In the genomic region with DNA sequence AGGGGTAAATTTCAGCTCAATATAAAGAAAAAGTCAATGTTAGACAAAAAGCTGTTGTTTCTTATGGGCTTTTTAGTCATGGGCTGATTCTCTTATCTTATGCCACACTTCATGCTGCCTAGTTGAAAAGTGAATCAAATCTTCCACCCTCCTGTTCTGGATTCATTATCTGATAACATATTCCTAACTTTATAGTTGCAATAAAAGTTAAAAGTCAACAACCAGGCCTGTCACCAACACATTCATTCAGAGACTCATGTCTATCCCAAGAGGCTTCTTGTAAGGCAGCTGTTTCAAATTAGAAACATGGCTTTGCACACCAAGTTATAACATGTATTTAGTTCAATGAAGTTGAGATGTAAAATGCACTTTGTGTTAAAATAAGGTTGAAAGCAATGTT, we compare ENCODE assay signal across 27 cellular contexts.
"Had no signal": no experiment of that assay in that cellular context is flagged by ENCODE, and none has a peak within 500 bp of the region (broad histone marks: within the 10 kb centered on the region; RNA-seq: fewer than 3 reads in every experiment).

No MANE protein-coding gene starts in this region.

- H3K36me3 ChIP-seq: breast epithelium, heart right ventricle, left lung, ovary, prostate gland, suprapubic skin, tibial nerve had no signal

- H3K4me1 ChIP-seq: breast epithelium, left lung, suprapubic skin had no signal

- H3K27me3 ChIP-seq: breast epithelium, heart right ventricle, left lung, ovary, suprapubic skin, tibial nerve had no signal

- H3K4me3 ChIP-seq: breast epithelium, heart right ventricle, left lung, lung, ovary, prostate gland, skin epidermis, suprapubic skin, tibial nerve had no signal

- ATAC-seq: activated CD8-positive, alpha-beta T cell treated with anti-CD3 and anti-CD28 coated beads for 36 hours; activated T-cell treated with anti-CD3 and anti-CD28 coated beads, Interleukin-2, amount 50 U/mL, for 4 hours; activated T-helper 17 cell treated with anti-CD3 and anti-CD28 coated beads, Interleukin-2, amount 50 U/mL, for 72 hours; esophagus mucosa; heart right ventricle; left lung; sciatic nerve had no signal

- H3K27ac ChIP-seq: breast epithelium, heart right ventricle, left lung, ovary, prostate gland, skin epidermis, suprapubic skin, tibial nerve had no signal

- H3K9me3 ChIP-seq: breast epithelium, heart right ventricle, left lung, ovary, prostate gland, suprapubic skin, tibial nerve had no signal

- DNase-seq: activated CD4-positive, alpha-beta T cell treated with anti-CD3 and anti-CD28 coated beads for 1 hour; activated CD4-positive, alpha-beta T cell treated with anti-CD3 and anti-CD28 coated beads, Interleukin-2, amount 10 ng/mL, durations not matched to agents 7 days and 5 days; activated CD8-positive, alpha-beta T cell treated with anti-CD3 and anti-CD28 coated beads for 36 hours; activated gamma-delta T cell treated with Interleukin-2 at 50 U/mL for 16 hours; activated naive CD4-positive, alpha-beta T cell treated with anti-CD3 and anti-CD28 coated beads, Interleukin-2, amount 50 U/mL, for 16 hours; activated T-cell treated with anti-CD3 and anti-CD28 coated beads, Interleukin-2, amount 50 U/mL, for 4 hours; amygdala; central memory CD4-positive, alpha-beta T cell; foreskin melanocyte; heart right ventricle; kidney glomerular epithelial cell; left lung; ovary; retina; stimulated activated CD4-positive, alpha-beta T cell treated with anti-CD3 and anti-CD28 coated beads, Interleukin-1b, Interleukin-23, amount 100 ng/mL, for 48 hours; stimulated activated CD4-positive, alpha-beta T cell treated with anti-CD3 and anti-CD28 coated beads, Interleukin-4, amount 100 ng/mL, for 4 hours; stimulated activated naive CD4-positive, alpha-beta T cell; T-helper 2 cell had no signal
